In genomic region chr1:241424480-241424971, GRCh38 we compare ENCODE assay signal across 9 cellular contexts.
A peak's percentile ranks its signal among the peaks of the same experiment; 100 is the strongest.
DNase-seq lines count a peak whose midpoint lies in the region; ATAC-seq, FAIRE-seq and TF ChIP-seq lines count a peak whose summit lies in the region.
"Had no signal": no experiment of that assay in that cellular context is flagged by ENCODE, and none has a peak within 500 bp of the region (broad histone marks: within the 10 kb centered on the region; RNA-seq: fewer than 3 reads in every experiment).

No MANE protein-coding gene starts in this region.

- ATAC-seq in HG02623 (IDR thresholded peaks at IDR 0.05; ENCODE audit: unreplicated experiment) (peak; percentile 5), lower lobe of right lung (peak; percentile 12 to 39)

- H3K36me3 Mint-ChIP-seq in astrocyte (ENCODE audit: low read depth, unreplicated experiment): no peaks in the 10 kb centered on the region

- no peak overlapping the region for H3K4me3 Mint-ChIP-seq in astrocyte (ENCODE audit: unreplicated experiment)

- no peaks in the 10 kb centered on the region for H3K9me3 ChIP-seq in A673 (ENCODE audit: low read depth, low read length, poor library complexity, severe bottlenecking)
- H3K9me3 ChIP-seq in astrocyte (ENCODE audit: insufficient read depth, low read depth, low read length): no peaks in the 10 kb centered on the region
- H3K9me3 ChIP-seq in lower lobe of right lung: no peaks in the 10 kb centered on the region

- intact Hi-C loops in A673 (cut with micrococcal nuclease; ENCODE audit: unreplicated experiment): loop anchor here (5.0 kb wide), 1 partner anchor 58 kb away; no protein-coding TSS in a partner anchor
- intact Hi-C loops in lower lobe of right lung (cut with DNase I): no loop called here

- H3K27me3 ChIP-seq in A673 (replicated peaks; ENCODE audit: insufficient read depth, low read depth, low read length, poor library complexity): peaks cover 36% of the 10 kb centered on the region
- no peaks in the 10 kb centered on the region for H3K27me3 ChIP-seq in astrocyte (ENCODE audit: insufficient read depth, low read length)
- H3K27me3 ChIP-seq in lower lobe of right lung (ENCODE audit: low read depth): peaks cover 21% of the 10 kb centered on the region

- no peaks in the 10 kb centered on the region for H3K4me1 Mint-ChIP-seq in astrocyte (ENCODE audit: low read depth, unreplicated experiment)

- CTCF ChIA-PET in A673 (lab: Charles Lee): no interaction called here

- H3K9ac ChIP-seq in astrocyte (ENCODE audit: low read length): peak overlapping the region; percentile 62

- peaks cover 31% of the 10 kb centered on the region for H3K27me3 Mint-ChIP-seq in astrocyte (ENCODE audit: low read depth, unreplicated experiment)

- H3K4me1 ChIP-seq in A673 (ENCODE audit: insufficient read depth, low read length, poor library complexity, severe bottlenecking) (no peaks in the 10 kb centered on the region), astrocyte (ENCODE audit: insufficient read depth, low read length) (peaks cover 3% of the 10 kb centered on the region), lower lobe of right lung (peaks cover 9% of the 10 kb centered on the region)

- no peaks in the 10 kb centered on the region for H3K79me2 ChIP-seq in astrocyte (ENCODE audit: insufficient read depth, low read length)

- H2AFZ ChIP-seq in astrocyte (ENCODE audit: low read depth, low read length): peak overlapping the region; percentile 78

- no peak for TF ChIP-seq CTCF in A673 (conservative IDR thresholded peaks at IDR 0.05; ENCODE audit: low read depth, low read length)
- TF ChIP-seq CTCF in astrocyte (IDR thresholded peaks at IDR 0.05; ENCODE audit: insufficient read depth, low read depth, low read length): no peak
- no peak for TF ChIP-seq CTCF in lower lobe of right lung (IDR thresholded peaks at IDR 0.05)

- DNase-seq in A673 (ENCODE audit: low spot score) (no peak), astrocyte (ENCODE audit: low read depth) (no peak), lower lobe of right lung (no peak), Kasumi-1 (lab: John Stamatoyannopoulos, UW) (no peak), urothelium cell line (ENCODE audit: low spot score) (no peak), islet precursor cell (no peak), NCI-H226 (no peak)

- no peaks in the 10 kb centered on the region for H3K36me3 ChIP-seq in A673 (ENCODE audit: insufficient read depth, low read length, poor library complexity, severe bottlenecking)
- H3K36me3 ChIP-seq in astrocyte (ENCODE audit: insufficient read depth, low read length): no peaks in the 10 kb centered on the region
- no peaks in the 10 kb centered on the region for H3K36me3 ChIP-seq in lower lobe of right lung

- FAIRE-seq in astrocyte (lab: Jason Lieb, UNC): no peak
- FAIRE-seq in urothelium cell line (lab: Jason Lieb, UNC): no peak

- peak overlapping the region; percentile 91 for H3K4me2 ChIP-seq in astrocyte (ENCODE audit: low read length)

- no TSS peak for BruUV-seq in A673 (replicated peaks; lab: Mats Ljungman, UMichigan)

- no peaks in the 10 kb centered on the region for H3K9me3 Mint-ChIP-seq in astrocyte (ENCODE audit: unreplicated experiment)
- H3K9me3 Mint-ChIP-seq: activated T-helper 1 cell treated with anti-CD3 and anti-CD28 coated beads, Interleukin-12 subunit alpha, Interleukin-12 subunit beta, Interleukin-2, Interleukin-4 antibody, amounts not matched to agents 30 ng/mL and 10 ng/mL and 1 ng/mL, durations not matched to agents 14 hours and 24 hours and 36 hours had no signal

- H3K4me3 ChIP-seq in A673 (ENCODE audit: low read depth, low read length, poor library complexity, severe bottlenecking) (peak overlapping the region; percentile 40), astrocyte (ENCODE audit: insufficient read depth, low read depth, low read length) (peak overlapping the region; percentile 60), lower lobe of right lung (peak overlapping the region; percentile 46)

- no peak overlapping the region for H3K27ac ChIP-seq in A673 (ENCODE audit: low read depth, low read length, poor library complexity, severe bottlenecking)
- H3K27ac ChIP-seq in astrocyte (ENCODE audit: low read depth, low read length): no peak overlapping the region
- H3K27ac ChIP-seq in lower lobe of right lung: no peak overlapping the region

- H4K20me1 ChIP-seq in astrocyte (ENCODE audit: insufficient read depth, low read length): no peaks in the 10 kb centered on the region

- H3K27ac Mint-ChIP-seq in astrocyte (ENCODE audit: unreplicated experiment): no peak overlapping the region
- H3K27ac Mint-ChIP-seq: activated T-helper 1 cell treated with anti-CD3 and anti-CD28 coated beads, Interleukin-12 subunit alpha, Interleukin-12 subunit beta, Interleukin-2, Interleukin-4 antibody, amounts not matched to agents 30 ng/mL and 10 ng/mL and 1 ng/mL, durations not matched to agents 14 hours and 24 hours and 36 hours had no signal

- POLR2A ChIA-PET in A673 (lab: Charles Lee; ENCODE audit: low non-redundant PET): no interaction called here
